9 cellular contexts compared by ENCODE assay signal in the genomic region with DNA sequence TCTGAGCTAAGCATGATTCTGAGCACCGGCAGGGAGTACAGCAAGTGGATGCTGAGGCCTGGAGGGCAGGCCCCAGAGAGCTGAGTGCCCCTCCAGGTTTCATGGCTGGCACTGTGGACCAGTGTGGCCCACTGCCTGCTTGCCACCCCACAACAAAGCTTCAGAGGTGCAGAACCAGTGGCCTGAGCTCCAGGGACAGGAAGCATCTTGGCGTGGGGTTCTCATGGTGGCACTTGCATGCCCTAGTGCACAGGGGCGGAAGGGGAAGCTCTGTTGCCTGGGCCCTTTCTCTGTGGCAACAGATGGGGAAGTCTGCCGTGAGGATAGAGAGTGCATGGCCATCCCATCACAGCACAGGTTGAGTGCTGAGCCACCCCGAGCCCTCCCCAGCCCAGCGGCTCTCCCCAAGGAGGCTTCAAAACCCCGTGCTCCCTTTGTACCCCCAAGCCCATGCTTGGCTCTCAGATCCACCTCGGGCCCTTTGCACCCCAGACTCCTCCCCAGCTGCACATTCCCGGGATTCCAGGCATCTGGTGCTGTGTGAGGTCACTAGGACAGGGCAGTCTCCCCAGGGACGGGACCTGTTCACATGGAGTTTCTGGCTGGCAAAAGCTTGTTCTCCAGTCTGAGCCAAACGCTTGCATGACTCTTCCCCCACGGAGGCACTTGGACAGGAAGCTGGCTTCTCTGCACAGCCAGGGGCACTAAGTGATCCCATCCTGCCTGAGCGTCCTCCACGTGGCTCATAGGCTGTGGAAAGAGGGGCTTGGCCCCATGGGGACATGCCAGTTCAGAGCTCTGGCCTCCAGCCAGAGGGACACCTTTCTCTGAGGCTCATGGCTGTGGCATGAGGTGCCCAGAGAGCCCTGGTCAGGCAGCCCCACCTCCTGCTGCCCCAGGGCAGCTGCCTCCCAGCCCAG. TPM values are rescaled to one million over a fixed set of nuclear protein-coding genes. Genes with fewer than 3 reads are reported as not detected.
DNase-seq lines count a peak whose midpoint lies in the region; ATAC-seq and TF ChIP-seq lines count a peak whose summit lies in the region.
"Had no signal": no experiment of that assay in that cellular context is flagged by ENCODE, and none has a peak within 500 bp of the region (broad histone marks: within the 10 kb centered on the region; RNA-seq: fewer than 3 reads in every experiment).

No MANE protein-coding gene starts in this region.

- no peaks in the 10 kb centered on the region for H3K9me3 ChIP-seq in stomach

- no peak overlapping the region for H3K27ac ChIP-seq in foreskin keratinocyte
- H3K27ac ChIP-seq in stomach = peak overlapping the region in 4 of 5 donors; percentile 32 to 49 (median 36)

- peaks cover 3% of the 10 kb centered on the region for H3K36me3 Mint-ChIP-seq in activated CD4-positive, alpha-beta T cell treated with anti-CD3 and anti-CD28 coated beads, Interleukin-2, amount 10 ng/mL, durations not matched to agents 7 days and 5 days (ENCODE audit: low read depth)

- no peak for DNase-seq in activated CD4-positive, alpha-beta T cell treated with anti-CD3 and anti-CD28 coated beads, Interleukin-2, amount 10 ng/mL, durations not matched to agents 7 days and 5 days
- no peak for DNase-seq in activated CD4-positive, alpha-beta T cell treated with anti-CD3 and anti-CD28 coated beads for 1 hour
- peak; percentile 54 for DNase-seq in RKO (ENCODE audit: low spot score)
- DNase-seq in foreskin keratinocyte = peak; percentile 21 to 56
- DNase-seq in stomach = no peak
- DNase-seq in stimulated activated naive CD8-positive, alpha-beta T cell treated with anti-CD3 and anti-CD28 coated beads, Interleukin-15, amount 100 ng/mL, for 72 hours = no peak
- no peak for DNase-seq in DMS53 treated with DMSO at 0.1 percent for 48 hours (lab: John Stamatoyannopoulos, UW; ENCODE audit: unreplicated experiment)
- DNase-seq in ureter (ENCODE audit: low spot score) = no peak

- no peaks in the 10 kb centered on the region for H3K9me3 Mint-ChIP-seq in activated CD4-positive, alpha-beta T cell treated with anti-CD3 and anti-CD28 coated beads, Interleukin-2, amount 10 ng/mL, durations not matched to agents 7 days and 5 days
- no peaks in the 10 kb centered on the region for H3K9me3 Mint-ChIP-seq in stimulated activated naive CD8-positive, alpha-beta T cell treated with anti-CD3 and anti-CD28 coated beads, Interleukin-15, amount 100 ng/mL, for 72 hours

- no peak overlapping the region for H3K4me3 Mint-ChIP-seq in activated CD4-positive, alpha-beta T cell treated with anti-CD3 and anti-CD28 coated beads, Interleukin-2, amount 10 ng/mL, durations not matched to agents 7 days and 5 days
- H3K4me3 Mint-ChIP-seq in stimulated activated naive CD8-positive, alpha-beta T cell treated with anti-CD3 and anti-CD28 coated beads, Interleukin-15, amount 100 ng/mL, for 72 hours = peak overlapping the region in 1 of 2 donors; percentile 44

- no peak overlapping the region for H3K4me3 ChIP-seq in stomach
- H3K4me3 ChIP-seq: skin epidermis had no signal

- no peaks in the 10 kb centered on the region for H3K4me1 ChIP-seq in foreskin keratinocyte
- H3K4me1 ChIP-seq in stomach = peaks cover 71 to 86% (median 85%) of the 10 kb centered on the region in 4 donors

- peak overlapping the region; percentile 62 for H3K27ac Mint-ChIP-seq in activated CD4-positive, alpha-beta T cell treated with anti-CD3 and anti-CD28 coated beads, Interleukin-2, amount 10 ng/mL, durations not matched to agents 7 days and 5 days
- no peak overlapping the region for H3K27ac Mint-ChIP-seq in stimulated activated naive CD8-positive, alpha-beta T cell treated with anti-CD3 and anti-CD28 coated beads, Interleukin-15, amount 100 ng/mL, for 72 hours

- 36 to 42% (median 41%) methylated on average over 10 to 14 of the region's 14 CpGs for WGBS in stomach, 5 donors

- peaks cover 43% of the 10 kb centered on the region for H3K4me1 Mint-ChIP-seq in activated CD4-positive, alpha-beta T cell treated with anti-CD3 and anti-CD28 coated beads, Interleukin-2, amount 10 ng/mL, durations not matched to agents 7 days and 5 days
- H3K4me1 Mint-ChIP-seq in stimulated activated naive CD8-positive, alpha-beta T cell treated with anti-CD3 and anti-CD28 coated beads, Interleukin-15, amount 100 ng/mL, for 72 hours = peaks cover 79% of the 10 kb centered on the region

- no peak for TF ChIP-seq POLR2A in stomach (IDR thresholded peaks at IDR 0.05)

- POLR2A ChIA-PET in activated CD4-positive, alpha-beta T cell treated with anti-CD3 and anti-CD28 coated beads, Interleukin-2, amount 10 ng/mL, durations not matched to agents 7 days and 5 days (lab: Charles Lee) = interaction anchor here (1.0 kb wide), 1 partner anchor 30 kb away, joined by 3 read pairs; the partner anchor contains the start of gene ESS2

- ATAC-seq in foreskin keratinocyte = no peak
- no peak for ATAC-seq in stimulated activated naive CD8-positive, alpha-beta T cell treated with anti-CD3 and anti-CD28 coated beads, Interleukin-15, amount 100 ng/mL, for 72 hours

- peaks cover 0 to 4% (median 2%) of the 10 kb centered on the region in 4 donors for H3K36me3 ChIP-seq in stomach

- peaks cover 16% of the 10 kb centered on the region for H3K27me3 Mint-ChIP-seq in activated CD4-positive, alpha-beta T cell treated with anti-CD3 and anti-CD28 coated beads, Interleukin-2, amount 10 ng/mL, durations not matched to agents 7 days and 5 days
- H3K27me3 Mint-ChIP-seq in stimulated activated naive CD8-positive, alpha-beta T cell treated with anti-CD3 and anti-CD28 coated beads, Interleukin-15, amount 100 ng/mL, for 72 hours = peaks cover 13% of the 10 kb centered on the region

- CTCF ChIA-PET in activated CD4-positive, alpha-beta T cell treated with anti-CD3 and anti-CD28 coated beads, Interleukin-2, amount 10 ng/mL, durations not matched to agents 7 days and 5 days (lab: Charles Lee) = interaction anchor here (0.6 to 1.6 kb wide), 5 partner anchors 17 to 100 kb away, joined by 3 to 7 read pairs (median 4); partner anchors contain the start of gene ESS2

- TF ChIP-seq EP300 in stomach (IDR thresholded peaks at IDR 0.05) = no peak

- intact Hi-C loops in stomach (cut with DNase I; ENCODE audit: low total_unique reads) = no loop called here

- TF ChIP-seq CTCF in foreskin keratinocyte (conservative IDR thresholded peaks at IDR 0.05) (no peak), stomach (IDR thresholded peaks at IDR 0.05) (no peak)

- H3K27me3 ChIP-seq in foreskin keratinocyte (peaks cover 8% of the 10 kb centered on the region), stomach (peaks cover 0 to 12% (median 11%) of the 10 kb centered on the region in 3 donors)

RNA-seq across cellular contexts. Expression of gene SLC25A1, which starts 4.2 kb away (rescaled TPM):
- 10 to 100 TPM; 40.4 to 49.2 TPM for total RNA-seq in activated CD4-positive, alpha-beta T cell treated with anti-CD3 and anti-CD28 coated beads, Interleukin-2, amount 10 ng/mL, durations not matched to agents 7 days and 5 days
- total RNA-seq in foreskin keratinocyte (125 and 132 TPM in 2 replicates), stomach (100 to 1,000 TPM in 2 of 5 donors, 10 to 100 TPM in 2, 1 to 10 TPM in 1; 1.2 to 165 (median 41.3) TPM), ureter (69.9 TPM)
- polyA plus RNA-seq in foreskin keratinocyte (150 and 159 TPM in 2 replicates), stomach (10 to 100 TPM; 31.8 to 69.1 (median 67.2) TPM)

RNA-seq across cellular contexts. Expression of gene GSC2, which starts 24.3 kb away (rescaled TPM):
- total RNA-seq in activated CD4-positive, alpha-beta T cell treated with anti-CD3 and anti-CD28 coated beads, Interleukin-2, amount 10 ng/mL, durations not matched to agents 7 days and 5 days = not detected
- total RNA-seq in foreskin keratinocyte = not detected in 2 replicates
- not detected in 2 replicates for polyA plus RNA-seq in foreskin keratinocyte
- not detected for total RNA-seq in stomach
- polyA plus RNA-seq in stomach = not detected
- total RNA-seq in ureter = not detected

RNA-seq across cellular contexts. Expression of gene ESS2, which starts 29.9 kb away (rescaled TPM):
- total RNA-seq in activated CD4-positive, alpha-beta T cell treated with anti-CD3 and anti-CD28 coated beads, Interleukin-2, amount 10 ng/mL, durations not matched to agents 7 days and 5 days = 10 to 100 TPM; 17.9 to 18.5 TPM
- total RNA-seq in foreskin keratinocyte (18.1 and 18.7 TPM in 2 replicates), stomach (1 to 10 TPM in 4 of 5 donors, not detected in 1; 1.4 to 9.4 (median 7.9) TPM), ureter (14.6 TPM)
- polyA plus RNA-seq in foreskin keratinocyte (19.8 and 22.2 TPM in 2 replicates), stomach (10 to 100 TPM; 13.3 to 18.5 (median 16.4) TPM)

RNA-seq across cellular contexts. Expression of gene TSSK2, which starts 43.3 kb away (rescaled TPM):
- total RNA-seq in activated CD4-positive, alpha-beta T cell treated with anti-CD3 and anti-CD28 coated beads, Interleukin-2, amount 10 ng/mL, durations not matched to agents 7 days and 5 days = not detected
- total RNA-seq in foreskin keratinocyte (not detected in 2 replicates), stomach (not detected), ureter (not detected)
- polyA plus RNA-seq in foreskin keratinocyte (not detected in 2 replicates), stomach (under 1 TPM in 1 of 3 donors, not detected in 2; 0.08 TPM)

RNA-seq across cellular contexts. Expression of gene DGCR2, which starts 52.2 kb away (rescaled TPM):
- 10 to 100 TPM; 38.7 to 39.0 TPM for total RNA-seq in activated CD4-positive, alpha-beta T cell treated with anti-CD3 and anti-CD28 coated beads, Interleukin-2, amount 10 ng/mL, durations not matched to agents 7 days and 5 days
- 40.4 and 43.1 TPM in 2 replicates for total RNA-seq in foreskin keratinocyte
- polyA plus RNA-seq in foreskin keratinocyte = 22.9 and 23.0 TPM in 2 replicates
- total RNA-seq in stomach = 10 to 100 TPM; 11.1 to 75.3 (median 50.9) TPM
- 10 to 100 TPM in 2 of 3 donors, 1 to 10 TPM in 1; 5.0 to 22.2 (median 15.2) TPM for polyA plus RNA-seq in stomach
- total RNA-seq in ureter = 68.7 TPM

Comparison
In these comparisons a context has a peak if more than half of its experiments do, and no peak if none do; other contexts are left out.
1. DNase-seq: peak in RKO (single experiment) and foreskin keratinocyte (2 of 2); none in activated CD4-positive, alpha-beta T cell treated with anti-CD3 and anti-CD28 coated beads, Interleukin-2, amount 10 ng/mL, durations not matched to agents 7 days and 5 days (single experiment), activated CD4-positive, alpha-beta T cell treated with anti-CD3 and anti-CD28 coated beads for 1 hour (single experiment), stomach (single experiment), stimulated activated naive CD8-positive, alpha-beta T cell treated with anti-CD3 and anti-CD28 coated beads, Interleukin-15, amount 100 ng/mL, for 72 hours (0 of 2), DMS53 treated with DMSO at 0.1 percent for 48 hours (single experiment) and ureter (single experiment).